Comparison of ENCODE assay signal across 8 cellular contexts in the genomic region with DNA sequence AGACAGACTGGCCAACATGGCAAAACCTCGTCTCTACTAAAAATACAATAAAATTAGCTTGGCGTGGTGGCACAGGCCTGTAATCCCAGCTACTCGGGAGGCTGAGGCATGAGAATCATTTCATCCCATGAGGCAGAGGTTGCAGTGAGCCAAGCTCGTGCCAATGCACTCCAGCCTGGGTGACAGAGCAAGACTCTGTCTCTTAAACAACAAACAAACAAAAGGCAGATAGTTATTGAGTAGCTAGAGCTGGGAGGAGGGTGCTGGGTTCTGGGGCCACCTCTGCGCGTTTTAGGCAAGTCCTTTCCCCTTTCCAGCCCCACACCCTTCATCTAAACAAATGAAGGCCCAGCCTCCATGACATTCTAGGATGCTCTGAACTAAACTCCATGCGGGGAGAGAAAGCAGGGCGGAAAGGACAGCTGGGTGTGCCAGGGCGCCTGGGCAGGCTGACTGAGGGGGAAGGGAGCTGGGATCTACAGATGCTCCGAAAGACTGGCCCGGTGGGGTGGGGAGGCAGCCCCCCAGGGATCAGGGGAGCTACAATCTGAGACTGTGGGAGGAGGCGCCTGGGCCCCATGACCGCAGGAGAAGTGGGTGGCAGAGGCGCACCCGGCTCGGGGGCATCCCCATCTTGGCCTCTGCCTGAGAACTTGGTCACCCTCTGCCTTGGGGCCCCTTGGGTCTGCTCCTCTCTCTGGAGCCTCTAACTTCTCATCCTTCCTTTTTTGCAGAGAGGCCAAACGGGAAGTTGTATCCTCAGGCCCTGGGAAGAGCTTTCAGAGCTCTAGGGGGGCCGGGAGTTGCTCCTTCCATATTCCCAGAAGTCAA. TPM values are rescaled to one million over a fixed set of nuclear protein-coding genes. Genes with fewer than 3 reads are reported as not detected.
A peak's percentile ranks its signal among the peaks of the same experiment; 100 is the strongest.
DNase-seq lines count a peak whose midpoint lies in the region; TF ChIP-seq lines count a peak whose summit lies in the region.

No MANE protein-coding gene starts in this region.

- H3K4me1 ChIP-seq in thymus (ENCODE audit: control insufficient read depth, insufficient read depth, low read length) = peaks cover 30% of the 10 kb centered on the region

- H3K4me3 Mint-ChIP-seq in progenitor cell of endocrine pancreas (ENCODE audit: low read depth) = no peak overlapping the region

- no peak for TF ChIP-seq CTCF in progenitor cell of endocrine pancreas (IDR thresholded peaks at IDR 0.05; ENCODE audit: unreplicated experiment)

- peak overlapping the region; percentile 95 for H3K27ac ChIP-seq in thymus (ENCODE audit: low read depth)

- H3K36me3 Mint-ChIP-seq in progenitor cell of endocrine pancreas (ENCODE audit: insufficient read depth) = no peaks in the 10 kb centered on the region

- peaks cover 10% of the 10 kb centered on the region for H3K36me3 ChIP-seq in thymus (ENCODE audit: control insufficient read depth, insufficient read depth)

- H3K27me3 Mint-ChIP-seq in progenitor cell of endocrine pancreas = no peaks in the 10 kb centered on the region

- H3K27ac Mint-ChIP-seq in progenitor cell of endocrine pancreas = no peak overlapping the region

- no peaks in the 10 kb centered on the region for H3K9me3 ChIP-seq in thymus (ENCODE audit: control insufficient read depth)

- DNase-seq in SIG-M5 treated with dmso at 0.1 percent for 504 hours (lab: John Stamatoyannopoulos, UW; ENCODE audit: unreplicated experiment) = peak; percentile 42
- DNase-seq in SIG-M5 (lab: John Stamatoyannopoulos, UW) = no peak
- peak; percentile 63 for DNase-seq in activated CD8-positive, alpha-beta memory T cell treated with anti-CD3 and anti-CD28 coated beads, Interleukin-2, amount 50 U/mL, for 4 hours
- DNase-seq in medulla oblongata (ENCODE audit: extremely low spot score) = peak; percentile 34
- no peak for DNase-seq in NCI-H226
- no peak for DNase-seq in progenitor cell of endocrine pancreas (ENCODE audit: low spot score, unreplicated experiment)
- no peak for DNase-seq in NCI-H526 treated with DMSO at 0.1 percent for 48 hours (lab: John Stamatoyannopoulos, UW)

- H3K4me3 ChIP-seq in thymus (ENCODE audit: low read length) = peak overlapping the region; percentile 66

- H3K4me1 Mint-ChIP-seq in progenitor cell of endocrine pancreas (ENCODE audit: low read depth) = no peaks in the 10 kb centered on the region

- 25% methylated on average over 18 of the region's 18 CpGs for WGBS in thymus

- no peaks in the 10 kb centered on the region for H3K9me3 Mint-ChIP-seq in progenitor cell of endocrine pancreas (ENCODE audit: low read depth)

- no peaks in the 10 kb centered on the region for H3K27me3 ChIP-seq in thymus (ENCODE audit: control insufficient read depth, insufficient read depth)

RNA-seq across cellular contexts. Expression of gene ITGAL, which starts 0.9 kb away (rescaled TPM):
- 51.3 TPM for polyA plus RNA-seq in thymus
- 0.49 and 0.53 TPM in 2 replicates for total RNA-seq in progenitor cell of endocrine pancreas

RNA-seq across cellular contexts. Expression of gene SEPHS2, which starts 27.8 kb away (rescaled TPM):
- polyA plus RNA-seq in thymus = 63.9 TPM
- 42.1 and 42.6 TPM in 2 replicates for total RNA-seq in progenitor cell of endocrine pancreas

RNA-seq across cellular contexts. Expression of gene DCTPP1, which starts 43.6 kb away (rescaled TPM):
- polyA plus RNA-seq in thymus = 20.6 TPM
- total RNA-seq in progenitor cell of endocrine pancreas = 65.9 and 71.9 TPM in 2 replicates

RNA-seq across cellular contexts. Expression of gene ZNF768, which starts 52.9 kb away (rescaled TPM):
- 20.4 TPM for polyA plus RNA-seq in thymus
- total RNA-seq in progenitor cell of endocrine pancreas = 80.0 and 83.6 TPM in 2 replicates

Comparison
In these comparisons a context has a peak if more than half of its experiments do, and no peak if none do; other contexts are left out.
1. DNase-seq: peak in SIG-M5 treated with dmso at 0.1 percent for 504 hours (single experiment), activated CD8-positive, alpha-beta memory T cell treated with anti-CD3 and anti-CD28 coated beads, Interleukin-2, amount 50 U/mL, for 4 hours (single experiment) and medulla oblongata (single experiment); none in SIG-M5 (single experiment), NCI-H226 (single experiment), progenitor cell of endocrine pancreas (single experiment) and NCI-H526 treated with DMSO at 0.1 percent for 48 hours (single experiment).